10 cellular contexts compared by ENCODE assay signal in the genomic region with DNA sequence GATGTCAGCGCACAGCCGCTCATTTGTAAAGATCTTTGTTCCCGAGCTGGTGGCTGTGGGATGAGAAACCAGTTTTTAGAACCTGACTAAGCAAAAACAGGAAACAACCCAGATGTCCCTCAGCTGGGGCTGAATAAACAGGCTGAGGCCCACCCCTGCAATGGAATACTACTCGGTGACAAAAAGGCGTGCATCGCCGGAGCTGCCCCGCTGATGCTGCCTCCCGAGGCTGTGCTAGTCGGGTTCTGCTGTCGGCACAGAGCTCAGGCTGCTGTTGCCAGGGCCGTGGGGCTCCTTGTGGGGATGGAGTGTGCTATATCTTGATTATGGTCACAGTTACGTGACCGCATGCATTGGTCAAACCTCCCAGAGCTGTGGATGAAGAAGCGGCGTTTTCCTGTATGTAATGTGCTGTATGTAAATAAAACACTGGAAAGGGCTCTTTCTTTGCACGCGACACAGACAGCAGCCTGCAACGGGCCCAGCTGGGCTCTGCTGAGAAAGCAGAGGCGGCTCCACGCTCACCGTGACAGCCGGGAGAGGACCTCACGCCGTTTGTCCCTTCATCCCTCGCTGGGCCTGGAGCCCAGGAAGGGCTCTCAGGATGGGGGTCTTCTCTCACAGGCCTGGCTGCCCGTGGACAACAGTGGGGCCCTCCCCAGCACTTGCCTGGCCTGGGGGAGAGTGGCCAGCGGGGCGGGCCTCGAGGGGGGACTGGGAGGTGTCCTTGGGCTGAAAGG. TPM values are rescaled to one million over a fixed set of nuclear protein-coding genes. Genes with fewer than 3 reads are reported as not detected.
DNase-seq lines count a peak whose midpoint lies in the region; ATAC-seq, FAIRE-seq and TF ChIP-seq lines count a peak whose summit lies in the region.
"Had no signal": no experiment of that assay in that cellular context is flagged by ENCODE, and none has a peak within 500 bp of the region (broad histone marks: within the 10 kb centered on the region; RNA-seq: fewer than 3 reads in every experiment).

No MANE protein-coding gene starts in this region.

- peak overlapping the region; percentile 85 for H3K4me2 ChIP-seq in HepG2 (ENCODE audit: low read depth, low read length)

- ATAC-seq in body of pancreas (no peak), HepG2 (peak; percentile 37)
- peak; percentile 28 to 47 for ATAC-seq in stimulated activated naive B cell treated with anti-CD40 and anti-IgM and Interleukin-4, amounts not matched to agents 10 μg/mL and 1 μg/mL and 100 μg/mL, for 72 hours (replicated peaks)

- WGBS in body of pancreas, 2 donors = 59 to 63% methylated on average over 26 to 30 of the region's 30 CpGs
- WGBS in HepG2 (ENCODE audit: low lambda C conversion rate) = 0% methylated on average over 3 of the region's 30 CpGs

- H3K27ac Mint-ChIP-seq in stimulated activated naive B cell treated with anti-CD40 and anti-IgM and Interleukin-4, amounts not matched to agents 10 μg/mL and 1 μg/mL and 100 μg/mL, for 72 hours = peak overlapping the region; percentile 86

- peaks cover 0 to 6% of the 10 kb centered on the region in 2 donors for H3K27me3 Mint-ChIP-seq in stimulated activated naive B cell treated with anti-CD40 and anti-IgM and Interleukin-4, amounts not matched to agents 10 μg/mL and 1 μg/mL and 100 μg/mL, for 72 hours

- H3K4me3 ChIP-seq in NB4 (ENCODE audit: low read depth, low read length) = no peak overlapping the region
- no peak overlapping the region for H3K4me3 ChIP-seq in body of pancreas
- H3K4me3 ChIP-seq in HepG2 (replicated peaks in 1 of 3; ENCODE audit: insufficient read depth in 1 of 3, low read depth in 2 of 3, low read length in 3 of 3) = peak overlapping the region; percentile 27 to 67 (median 30)
- H3K4me3 ChIP-seq: thoracic aorta had no signal

- no peak overlapping the region for H3K9ac ChIP-seq in HepG2 (ENCODE audit: insufficient read depth, low read depth, low read length)

- H3K4me1 Mint-ChIP-seq in stimulated activated naive B cell treated with anti-CD40 and anti-IgM and Interleukin-4, amounts not matched to agents 10 μg/mL and 1 μg/mL and 100 μg/mL, for 72 hours = peaks cover 14 to 21% of the 10 kb centered on the region in 2 donors

- BruUV-seq in HepG2 (replicated peaks; lab: Mats Ljungman, UMichigan) = no TSS peak

- no peaks in the 10 kb centered on the region for H4K20me1 ChIP-seq in HepG2 (ENCODE audit: insufficient read depth, low read length)

- H3K9me3 ChIP-seq in body of pancreas (no peaks in the 10 kb centered on the region), HepG2 (ENCODE audit: low read length) (no peaks in the 10 kb centered on the region)
- H3K9me3 ChIP-seq: thoracic aorta had no signal

- H3K4me1 ChIP-seq in body of pancreas (peaks cover 8% of the 10 kb centered on the region), HepG2 (ENCODE audit: insufficient read depth, low read length) (peaks cover 61% of the 10 kb centered on the region)

- no peaks in the 10 kb centered on the region for H3K79me2 ChIP-seq in HepG2 (ENCODE audit: insufficient read depth, low read length)

- TF ChIP-seq POLR2A in NB4 (IDR thresholded peaks at IDR 0.05; ENCODE audit: extremely low read depth, insufficient read length) (no peak), body of pancreas (IDR thresholded peaks at IDR 0.05) (no peak), HepG2 (IDR thresholded peaks at IDR 0.05; ENCODE audit: insufficient read depth in 1 of 2, low read depth in 2 of 2, low read length in 2 of 2) (no peak)

- no peak overlapping the region for H2AFZ ChIP-seq in HepG2 (ENCODE audit: low read length)

- no peak for TF ChIP-seq CTCF in NB4 (IDR thresholded peaks at IDR 0.05; ENCODE audit: low read depth, low read length)
- no peak for TF ChIP-seq CTCF in body of pancreas (IDR thresholded peaks at IDR 0.05)
- TF ChIP-seq CTCF in HepG2 (CRISPR knock-in tag; IDR thresholded peaks at IDR 0.05) = no peak

- no peak overlapping the region for H3K4me3 Mint-ChIP-seq in stimulated activated naive B cell treated with anti-CD40 and anti-IgM and Interleukin-4, amounts not matched to agents 10 μg/mL and 1 μg/mL and 100 μg/mL, for 72 hours

- TF ChIP-seq EP300 in HepG2 (IDR thresholded peaks at IDR 0.05; ENCODE audit: low read depth in 2 of 2, low read length in 2 of 2) (0 out of 4 replicates have a peak, but pooled peaks of 1 of the 2 experiments have one; percentile 7), HepG2 (CRISPR knock-in tag; IDR thresholded peaks at IDR 0.05; ENCODE audit: borderline replicate concordance) (no peak; the same call in 1 of the 2 replicates)

- H3K9me3 Mint-ChIP-seq in stimulated activated naive B cell treated with anti-CD40 and anti-IgM and Interleukin-4, amounts not matched to agents 10 μg/mL and 1 μg/mL and 100 μg/mL, for 72 hours = peaks cover 4% of the 10 kb centered on the region in 2 donors

- H3K36me3 ChIP-seq in body of pancreas (replicated peaks in 1 of 2; ENCODE audit: insufficient read depth in 1 of 2, low read depth in 2 of 2) = no peaks in the 10 kb centered on the region
- no peaks in the 10 kb centered on the region for H3K36me3 ChIP-seq in HepG2 (replicated peaks in 1 of 2; ENCODE audit: control insufficient read depth in 1 of 2, insufficient read depth in 2 of 2, low read length in 2 of 2)
- H3K36me3 ChIP-seq: thoracic aorta had no signal

- H3K27me3 ChIP-seq in body of pancreas (no peaks in the 10 kb centered on the region), HepG2 (ENCODE audit: control insufficient read depth in 1 of 2, insufficient read depth in 2 of 2, low read length in 2 of 2) (peaks cover 8 to 9% of the 10 kb centered on the region in 2 experiments; a peak in 4 of 5 replicates)

- POLR2A ChIA-PET in HepG2 (lab: Yijun Ruan, JAX) = no interaction called here

- in situ Hi-C loops in HepG2 (cut with HindIII; ENCODE audit: extremely low pct_ligation_motif_present, low pct_unique_long_range_greater_than_20kb) = loop anchor here (5.0 kb wide), 1 partner anchor 39 kb away; no protein-coding TSS in a partner anchor

- peak; percentile 95 for DNase-seq in NB4 (ENCODE audit: low read depth)
- peak in 1 of 4 donors; percentile 18 for DNase-seq in body of pancreas
- DNase-seq in HepG2 (ENCODE audit: low spot score) = peak; percentile 43
- no peak for DNase-seq in stimulated activated naive B cell treated with anti-CD40 and anti-IgM and Interleukin-4, amounts not matched to agents 10 μg/mL and 1 μg/mL and 100 μg/mL, for 72 hours
- no peak for DNase-seq in stimulated activated CD4-positive, alpha-beta T cell treated with anti-CD3 and anti-CD28 coated beads, Interleukin-2, amount 100 ng/mL, for 24 hours
- DNase-seq in NCI-H1930 (lab: John Stamatoyannopoulos, UW) = no peak
- no peak for DNase-seq in T-helper 1 cell
- no peak for DNase-seq in NCI-H146 (lab: John Stamatoyannopoulos, UW)
- DNase-seq: SW 1271 had no signal

- peak overlapping the region in 3 of 4 donors; percentile 34 to 56 (median 49) for H3K27ac ChIP-seq in body of pancreas
- peak overlapping the region; percentile 14 for H3K27ac ChIP-seq in HepG2 (ENCODE audit: extremely low read length, insufficient read depth, low read length)
- H3K27ac ChIP-seq: thoracic aorta had no signal

- intact Hi-C loops in body of pancreas (cut with DNase I) (no loop called here), HepG2 (cut with micrococcal nuclease; ENCODE audit: unreplicated experiment) (loop anchor here (5.0 kb wide), 1 partner anchor 44 kb away; no protein-coding TSS in a partner anchor)

- CTCF ChIA-PET in HepG2 (lab: Yijun Ruan, JAX; ENCODE audit: low intra/inter-chr PET ratio, low total read pairs) = no interaction called here

- no peak for TF ChIP-seq RAD21 in HepG2 (CRISPR knock-in tag; IDR thresholded peaks at IDR 0.05)

- peaks cover 4% of the 10 kb centered on the region in 2 donors for H3K36me3 Mint-ChIP-seq in stimulated activated naive B cell treated with anti-CD40 and anti-IgM and Interleukin-4, amounts not matched to agents 10 μg/mL and 1 μg/mL and 100 μg/mL, for 72 hours

- no peak for FAIRE-seq in HepG2 (lab: Jason Lieb, UNC)

TF ChIP-seq in HepG2, 621 proteins besides CTCF, POLR2A, EP300 and RAD21 (continues in another document):
- peak; percentile 41 for TF ChIP-seq ZNF605 (CRISPR knock-in tag; IDR thresholded peaks at IDR 0.05)
- 0 out of 2 replicates have a peak, but pooled peaks have one; percentile 33 for TF ChIP-seq ZBTB21 (CRISPR knock-in tag; IDR thresholded peaks at IDR 0.05)
- TF ChIP-seq, protein P1, sequence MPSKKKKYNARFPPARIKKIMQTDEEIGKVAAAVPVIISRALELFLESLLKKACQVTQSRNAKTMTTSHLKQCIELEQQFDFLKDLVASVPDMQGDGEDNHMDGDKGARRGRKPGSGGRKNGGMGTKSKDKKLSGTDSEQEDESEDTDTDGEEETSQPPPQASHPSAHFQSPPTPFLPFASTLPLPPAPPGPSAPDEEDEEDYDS (CRISPR knock-in tag; IDR thresholded peaks at IDR 0.05) = 0 out of 2 replicates have a peak, but pooled peaks have one; percentile 28
- TF ChIP-seq RELA (CRISPR knock-in tag; IDR thresholded peaks at IDR 0.05) = no peak
- TF ChIP-seq ZBTB1 (CRISPR knock-in tag; IDR thresholded peaks at IDR 0.05; ENCODE audit: borderline replicate concordance) = no peak
- no peak for TF ChIP-seq SATB2 (CRISPR knock-in tag; IDR thresholded peaks at IDR 0.05)

RNA-seq across cellular contexts. Expression of a gene that starts 51.5 kb away (rescaled TPM):
- total RNA-seq in body of pancreas (not detected), HepG2 (2016; rRNA removed; fragmentation: Illumina TruSeq; extraction: Trizol) (894 TPM in 1 of 2 replicates, not detected in the other)
- 12,614 and 12,724 TPM in 2 replicates for total RNA-seq in HepG2 (2016; cell fraction: cytosol; rRNA removed; fragmentation: Illumina TruSeq; extraction: Trizol; ENCODE audit: low read depth)
- 82.4 and 810 TPM in 2 replicates for total RNA-seq in HepG2 (2016; cell fraction: insoluble cytoplasmic fraction; rRNA removed; fragmentation: Illumina TruSeq; extraction: Trizol)
- total RNA-seq in HepG2 (2016; cell fraction: membrane; rRNA removed; fragmentation: Illumina TruSeq; extraction: Trizol) = 600 and 628 TPM in 2 replicates
- total RNA-seq in HepG2 (2016; cell fraction: nucleus; rRNA removed; fragmentation: Illumina TruSeq; extraction: Trizol) = 1,443 and 1,712 TPM in 2 replicates
- polyA plus RNA-seq in HepG2 (2011; rRNA removed) = not detected in 2 replicates
- not detected in 2 replicates for polyA plus RNA-seq in HepG2 (2011; cell fraction: cytosol; rRNA removed)
- not detected in 2 replicates for polyA plus RNA-seq in HepG2 (2011; cell fraction: nucleus; rRNA removed)
- polyA plus RNA-seq in HepG2 (2012) = not detected in 2 replicates
- 76.0 TPM in 1 of 2 replicates, not detected in the other for polyA plus RNA-seq in HepG2 (2016; cell fraction: cytosol; fragmentation: Illumina TruSeq; extraction: Trizol; ENCODE audit: low read depth)
- not detected in 2 replicates for polyA plus RNA-seq in HepG2 (2016; cell fraction: insoluble cytoplasmic fraction; fragmentation: Illumina TruSeq; extraction: Trizol; ENCODE audit: low read depth)
- not detected in 2 replicates for polyA plus RNA-seq in HepG2 (2016; cell fraction: membrane; fragmentation: Illumina TruSeq; extraction: Trizol; ENCODE audit: low read depth)
- polyA plus RNA-seq in HepG2 (2016; cell fraction: nucleus; fragmentation: Illumina TruSeq; extraction: Trizol; ENCODE audit: insufficient read depth, low read depth) = not detected in 2 replicates
- polyA minus RNA-seq in HepG2 (2011; rRNA and poly(A)+ RNA removed; ENCODE audit: low replicate concordance) = under 0.01 TPM in 2 replicates
- polyA minus RNA-seq in HepG2 (2011; cell fraction: cytosol; rRNA and poly(A)+ RNA removed) = 1,413 and 1,463 TPM in 2 replicates
- polyA minus RNA-seq in HepG2 (2011; cell fraction: nucleus; rRNA and poly(A)+ RNA removed) = under 0.01 TPM in 1 of 2 replicates, not detected in the other
- total RNA-seq: thoracic aorta had no signal

Comparison
In these comparisons a context has a peak if more than half of its experiments do, and no peak if none do; other contexts are left out.
1. DNase-seq: peak in NB4 (single experiment) and HepG2 (single experiment); none in stimulated activated naive B cell treated with anti-CD40 and anti-IgM and Interleukin-4, amounts not matched to agents 10 μg/mL and 1 μg/mL and 100 μg/mL, for 72 hours (single experiment), stimulated activated CD4-positive, alpha-beta T cell treated with anti-CD3 and anti-CD28 coated beads, Interleukin-2, amount 100 ng/mL, for 24 hours (0 of 2), NCI-H1930 (0 of 2), T-helper 1 cell (0 of 5) and NCI-H146 (single experiment).
2. H3K4me3 ChIP-seq: peak in HepG2 (3 of 3); none in NB4 (single experiment) and body of pancreas (0 of 2).
3. RNA of a gene that starts 51.5 kb away (total RNA-seq): 82.4 to 12,724 TPM in HepG2; not detected in body of pancreas; every median in the first group is over 10 times any median in the second.